Comparison of ENCODE assay signal across 8 cellular contexts in the genomic region with DNA sequence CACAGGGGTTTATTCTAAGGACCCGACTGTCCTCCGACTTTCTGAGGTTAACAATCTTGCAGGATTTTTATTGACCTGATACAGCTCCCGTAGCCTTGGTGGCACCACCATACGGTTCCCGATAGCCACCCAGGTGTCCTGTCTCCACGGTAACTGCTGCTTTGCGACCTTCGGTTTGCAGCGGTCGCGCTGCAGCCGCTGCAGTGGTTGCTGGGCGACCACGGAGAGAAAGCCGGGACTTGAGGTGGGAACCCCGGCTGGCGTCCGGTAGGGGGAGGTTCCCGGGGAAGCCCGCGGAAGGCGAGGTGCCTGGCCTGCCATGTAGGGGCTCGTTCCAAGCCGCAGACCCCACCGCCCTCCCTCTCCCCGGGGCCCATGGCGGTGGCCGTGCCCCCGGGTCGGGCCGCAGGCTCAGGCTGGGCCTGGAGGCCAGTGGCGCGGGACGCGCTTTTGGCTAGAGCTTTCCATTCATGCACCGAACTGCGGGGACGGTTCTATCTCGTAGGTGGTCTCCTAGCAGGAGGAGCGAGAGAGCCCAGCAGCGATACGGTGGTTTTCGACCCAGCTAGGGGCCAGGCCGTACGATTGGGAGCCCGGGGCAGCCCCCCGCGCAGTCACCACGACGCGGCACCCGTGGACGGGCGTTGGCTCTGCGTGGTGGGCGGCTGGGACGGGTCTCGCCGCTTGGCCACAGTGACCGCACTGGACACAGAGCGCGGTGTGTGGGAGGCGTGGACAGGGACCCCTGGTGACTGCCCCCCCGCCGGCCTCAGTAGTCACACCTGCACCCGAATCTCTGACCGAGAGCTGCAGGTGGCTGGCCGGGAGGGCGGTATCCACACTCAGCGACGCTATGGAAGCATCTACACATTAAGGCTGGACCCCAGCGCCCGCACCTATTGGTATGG. TPM values are rescaled to one million over a fixed set of nuclear protein-coding genes. Genes with fewer than 3 reads are reported as not detected.
A peak's percentile ranks its signal among the peaks of the same experiment; 100 is the strongest.
DNase-seq lines count a peak whose midpoint lies in the region; ATAC-seq and TF ChIP-seq lines count a peak whose summit lies in the region.

A gene with protein sequence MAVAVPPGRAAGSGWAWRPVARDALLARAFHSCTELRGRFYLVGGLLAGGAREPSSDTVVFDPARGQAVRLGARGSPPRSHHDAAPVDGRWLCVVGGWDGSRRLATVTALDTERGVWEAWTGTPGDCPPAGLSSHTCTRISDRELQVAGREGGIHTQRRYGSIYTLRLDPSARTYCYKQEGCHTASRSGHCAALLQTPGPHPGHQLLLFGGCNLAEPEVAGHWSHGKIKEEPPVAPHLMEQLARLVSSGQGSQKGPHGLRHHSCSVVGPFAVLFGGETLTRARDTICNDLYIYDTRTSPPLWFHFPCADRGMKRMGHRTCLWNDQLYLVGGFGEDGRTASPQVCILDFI (plus strand): TSS at position 201 of the 908 bp plus-strand sequence. CDS start 175 bp downstream, at position 376.

- peak; percentile 73 for ATAC-seq in GM21390 (IDR thresholded peaks at IDR 0.05; ENCODE audit: unreplicated experiment)

- no peaks in the 10 kb centered on the region for H4K20me1 ChIP-seq in SU-DHL-6 (ENCODE audit: low read depth, low read length)

- H3K36me3 ChIP-seq in SU-DHL-6 (ENCODE audit: low read length) = 0 out of 2 replicates have a peak, but pooled peaks cover 3% of the 10 kb centered on the region
- H3K36me3 ChIP-seq in ascending aorta = peaks cover 9 to 18% of the 10 kb centered on the region in 2 donors

- no peaks in the 10 kb centered on the region for H3F3A ChIP-seq in SU-DHL-6 (ENCODE audit: insufficient read depth)

- intact Hi-C loops in ascending aorta (cut with DNase I) = loop anchor here (1.0 to 10.0 kb wide), 5 partner anchors 20 to 374 kb away; a partner anchor contains a TSS

- H3K4me2 ChIP-seq in SU-DHL-6 (ENCODE audit: low read depth, low read length, poor library complexity, severe bottlenecking) = peak within 1 kb of the TSS; percentile 36

- H3K27me3 ChIP-seq in SU-DHL-6 (ENCODE audit: low read length) = no peaks in the 10 kb centered on the region
- no peaks in the 10 kb centered on the region for H3K27me3 ChIP-seq in ascending aorta

- no peak within 1 kb of the TSS for H3K9ac ChIP-seq in SU-DHL-6 (ENCODE audit: low read length)

- H3K27ac ChIP-seq in SU-DHL-6 (ENCODE audit: low read depth, low read length) (no peak within 1 kb of the TSS), ascending aorta (peak within 1 kb of the TSS; percentile 41 to 73)

- H3K79me2 ChIP-seq in SU-DHL-6 (ENCODE audit: insufficient read depth, low read length) = no peaks in the 10 kb centered on the region; the same call in 1 of the 2 replicates

- H3K4me1 ChIP-seq in ascending aorta = peaks cover 0 to 15% of the 10 kb centered on the region in 2 donors

- H3K4me3 ChIP-seq in SU-DHL-6 (ENCODE audit: insufficient read depth, low read length, poor library complexity, severe bottlenecking) (no peak within 1 kb of the TSS), ascending aorta (peak within 1 kb of the TSS; percentile 71)

- no peaks in the 10 kb centered on the region for H3K9me3 ChIP-seq in SU-DHL-6 (ENCODE audit: insufficient read depth, low read length)
- no peaks in the 10 kb centered on the region for H3K9me3 ChIP-seq in ascending aorta

- DNase-seq in D341Med (ENCODE audit: low spot score) (peak; percentile 95), HuH-7 (ENCODE audit: low spot score) (peak; percentile 87), ascending aorta (ENCODE audit: low spot score in 2 of 2) (peak in 1 of 2 donors; percentile 82), hepatic stellate cell (ENCODE audit: low spot score) (peak; percentile 81), putamen (ENCODE audit: low spot score) (peak; percentile 74), MV-4-11 (lab: John Stamatoyannopoulos, UW) (no peak)

- H3K9me2 ChIP-seq in SU-DHL-6 (replicated peaks; ENCODE audit: insufficient read depth, low read length) = no peaks in the 10 kb centered on the region

- no peak for TF ChIP-seq CTCF in SU-DHL-6 (IDR thresholded peaks at IDR 0.05; ENCODE audit: insufficient read depth, low read length, poor library complexity, severe bottlenecking)
- peak in 1 of 3 experiments; percentile 27 for TF ChIP-seq CTCF in ascending aorta (IDR thresholded peaks at IDR 0.05)

- H2AFZ ChIP-seq in SU-DHL-6 (ENCODE audit: low read depth, low read length, severe bottlenecking) = no peak within 1 kb of the TSS

RNA-seq across cellular contexts. Expression of the gene that starts here (rescaled TPM):
- total RNA-seq in ascending aorta = 0.32 TPM
